ENCODE assay signal across 12 cellular contexts in the genomic region with DNA sequence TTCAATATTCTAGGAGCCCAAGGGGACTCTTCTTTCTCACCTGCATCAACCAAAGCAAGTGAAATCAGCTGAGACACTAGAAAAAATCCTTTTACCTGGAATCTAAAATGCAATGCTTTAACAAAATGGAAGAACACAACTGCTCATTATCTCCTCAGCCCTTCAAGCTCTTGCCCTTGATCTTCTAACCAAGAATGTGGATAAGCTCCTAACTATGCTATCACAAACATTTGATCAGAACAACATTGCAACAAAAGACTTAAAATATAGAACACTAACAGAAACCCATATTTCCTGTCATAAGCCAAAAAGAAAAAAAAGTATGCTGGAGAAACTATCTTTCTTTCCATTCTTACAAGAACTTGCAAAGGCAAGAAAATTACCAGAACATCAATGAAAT.
"Had no signal": no experiment of that assay in that cellular context is flagged by ENCODE, and none has a peak within 500 bp of the region (broad histone marks: within the 10 kb centered on the region; RNA-seq: fewer than 3 reads in every experiment).

No MANE protein-coding gene starts in this region.

- H3K9me3 ChIP-seq: left ventricle myocardium inferior, pancreas, right atrium auricular region had no signal

- DNase-seq: activated CD4-positive, alpha-beta T cell treated with anti-CD3 and anti-CD28 coated beads for 1 hour; activated CD8-positive, alpha-beta memory T cell treated with anti-CD3 and anti-CD28 coated beads, Interleukin-2, amount 10 ng/mL, durations not matched to agents 7 days and 5 days; effector CD4-positive, alpha-beta T cell; kidney; left ventricle myocardium inferior; pancreas; stimulated activated CD4-positive, alpha-beta T cell treated with anti-CD3 and anti-CD28 coated beads, Interleukin-4, amount 100 ng/mL, for 4 hours; T-helper 9 cell had no signal

- H3K4me3 Mint-ChIP-seq: activated CD8-positive, alpha-beta memory T cell treated with anti-CD3 and anti-CD28 coated beads, Interleukin-2, amount 10 ng/mL, durations not matched to agents 7 days and 5 days; type B pancreatic cell had no signal

- H3K4me3 ChIP-seq: hepatocyte, left ventricle myocardium inferior, pancreas, right atrium auricular region, skin epidermis had no signal

- H3K4me1 ChIP-seq: pancreas had no signal

- ATAC-seq: activated CD8-positive, alpha-beta memory T cell treated with anti-CD3 and anti-CD28 coated beads, Interleukin-2, amount 10 ng/mL, durations not matched to agents 7 days and 5 days; pancreas had no signal

- H3K9me3 Mint-ChIP-seq: type B pancreatic cell had no signal

- H3K27me3 Mint-ChIP-seq: activated CD8-positive, alpha-beta memory T cell treated with anti-CD3 and anti-CD28 coated beads, Interleukin-2, amount 10 ng/mL, durations not matched to agents 7 days and 5 days; type B pancreatic cell had no signal

- H3K27me3 ChIP-seq: hepatocyte, pancreas, right atrium auricular region had no signal

- H3K27ac ChIP-seq: hepatocyte, left ventricle myocardium inferior, pancreas, right atrium auricular region, skin epidermis had no signal

- H3K27ac Mint-ChIP-seq: activated CD8-positive, alpha-beta memory T cell treated with anti-CD3 and anti-CD28 coated beads, Interleukin-2, amount 10 ng/mL, durations not matched to agents 7 days and 5 days; type B pancreatic cell had no signal
